Comparison of ENCODE assay signal across 18 cellular contexts in the genomic region with DNA sequence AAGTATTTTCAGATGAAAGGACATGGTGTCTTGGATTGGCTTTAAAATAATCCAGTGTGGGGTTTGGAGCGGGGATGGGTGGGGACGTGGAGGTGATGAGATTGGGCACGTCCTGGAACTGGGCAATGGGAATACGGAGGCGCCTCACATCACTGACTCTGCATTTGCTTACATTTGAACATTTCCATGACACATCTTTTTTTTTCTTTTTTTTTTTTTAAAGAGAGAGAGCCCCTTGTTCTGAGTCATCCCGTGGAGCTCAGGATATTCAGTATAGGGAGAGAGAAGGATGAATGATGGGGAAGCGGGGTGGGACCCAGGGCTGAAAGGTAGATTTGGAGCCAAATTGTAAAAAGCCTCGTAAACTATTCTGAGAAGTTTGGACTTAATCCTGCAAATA.
DNase-seq lines count a peak whose midpoint lies in the region; ATAC-seq, FAIRE-seq and TF ChIP-seq lines count a peak whose summit lies in the region.
"Had no signal": no experiment of that assay in that cellular context is flagged by ENCODE, and none has a peak within 500 bp of the region (broad histone marks: within the 10 kb centered on the region; RNA-seq: fewer than 3 reads in every experiment).

No MANE protein-coding gene starts in this region.

- H3K79me2 ChIP-seq in K562 (ENCODE audit: control insufficient read depth, insufficient read depth, low read length) = no peaks in the 10 kb centered on the region

- FAIRE-seq in K562 (lab: Jason Lieb, UNC) = no peak

- POLR2A ChIA-PET in K562 (lab: Yijun Ruan, JAX) = no interaction called here

- no peaks in the 10 kb centered on the region for H3K9me1 ChIP-seq in K562 (ENCODE audit: control insufficient read depth, insufficient read depth, low read length)

- CTCF ChIA-PET in K562 (lab: Yijun Ruan, JAX; ENCODE audit: low intra/inter-chr PET ratio) = no interaction called here

- no peak for TF ChIP-seq EP300 in K562 (IDR thresholded peaks at IDR 0.05; ENCODE audit: low read length)
- TF ChIP-seq EP300 in tibial nerve (IDR thresholded peaks at IDR 0.05) = no peak

- intact Hi-C loops in K562 (cut with micrococcal nuclease) = no loop called here
- intact Hi-C loops in lower lobe of right lung (cut with DNase I) = no loop called here

- TF ChIP-seq RAD21 in K562 (CRISPR knock-in tag; conservative IDR thresholded peaks at IDR 0.05 in 1 of 2, IDR thresholded peaks at IDR 0.05 in 1 of 2) = no peak

- no peak for TF ChIP-seq CTCF in K562 (IDR thresholded peaks at IDR 0.05 in 2 of 3, conservative IDR thresholded peaks at IDR 0.05 in 1 of 3; ENCODE audit: insufficient read depth in 2 of 3, low read depth in 1 of 3, low read length in 3 of 3)
- no peak for TF ChIP-seq CTCF in lower lobe of right lung (IDR thresholded peaks at IDR 0.05)
- no peak for TF ChIP-seq CTCF in tibial nerve (IDR thresholded peaks at IDR 0.05)

- no peaks in the 10 kb centered on the region for H3K36me3 ChIP-seq in K562 (ENCODE audit: control insufficient read depth, insufficient read depth, low read length)
- no peaks in the 10 kb centered on the region for H3K36me3 ChIP-seq in lower lobe of right lung
- H3K36me3 ChIP-seq in tibial nerve = no peaks in the 10 kb centered on the region
- H3K36me3 ChIP-seq: cardiac muscle cell had no signal

- H3K4me3 ChIP-seq in K562 = no peak overlapping the region
- no peak overlapping the region for H3K4me3 ChIP-seq in lower lobe of right lung
- H3K4me3 ChIP-seq in tibial nerve = no peak overlapping the region
- H3K4me3 ChIP-seq: cardiac muscle cell, GM23338 had no signal

- no peak overlapping the region for H3K27ac ChIP-seq in K562 (ENCODE audit: extremely low read depth, low read depth, low read length)
- H3K27ac ChIP-seq in lower lobe of right lung = peak overlapping the region; percentile 90
- H3K27ac ChIP-seq in tibial nerve = peak overlapping the region; percentile 75 to 93 (median 82)
- H3K27ac ChIP-seq: C4-2B, cardiac muscle cell had no signal

- no peak overlapping the region for H3K9ac ChIP-seq in K562 (ENCODE audit: insufficient read depth in 1 of 2, low read depth in 2 of 2, low read length in 2 of 2)

- peak; percentile 25 for DNase-seq in GM03348 (ENCODE audit: low spot score)
- no peak for DNase-seq in K562 (ENCODE audit: extremely low read depth in 1 of 4, low spot score in 3 of 4)
- no peak for DNase-seq in lower lobe of right lung
- no peak for DNase-seq in tibial nerve (ENCODE audit: low spot score in 2 of 2)
- no peak for DNase-seq in NCI-H510A treated with DMSO at 0.1 percent for 48 hours (lab: John Stamatoyannopoulos, UW)
- no peak for DNase-seq in T-helper 2 cell
- DNase-seq: activated naive CD4-positive, alpha-beta T cell treated with Interleukin-2 at 50 U/mL for 16 hours; GDM1; hippocampal formation; KBM-7; NCI-H1417 treated with DMSO at 0.1 percent for 48 hours; NCI-H526; T-helper 1 cell had no signal

- 82% methylated on average over 4 of the region's 8 CpGs for WGBS in K562 (ENCODE audit: insufficient coverage, low coverage, missing lambda C conversion rate)
- 53 to 63% methylated on average over 8 of the region's 8 CpGs for WGBS in tibial nerve, 2 donors

- H3K9me3 ChIP-seq in K562 (replicated peaks; ENCODE audit: control insufficient read depth, insufficient read depth, low read depth, low read length) (no peaks in the 10 kb centered on the region), lower lobe of right lung (peaks cover 7% of the 10 kb centered on the region), tibial nerve (peaks cover 0 to 10% (median 0%) of the 10 kb centered on the region in 4 donors)

- in situ Hi-C loops in K562 (cut with MboI) = no loop called here

- H2AFZ ChIP-seq in K562 (ENCODE audit: low read depth, low read length) = no peak overlapping the region
- H2AFZ ChIP-seq: GM23338 had no signal

- no TSS peak for BruUV-seq in K562 (replicated peaks; lab: Mats Ljungman, UMichigan)

- H3K4me2 ChIP-seq in K562 (ENCODE audit: insufficient read depth, low read length) = no peak overlapping the region
- H3K4me2 ChIP-seq: GM23338 had no signal

- no peaks in the 10 kb centered on the region for H4K20me1 ChIP-seq in K562 (replicated peaks; ENCODE audit: control insufficient read depth, insufficient read depth, low read length)

- TF ChIP-seq POLR2A in K562 (conservative IDR thresholded peaks at IDR 0.05) = no peak
- TF ChIP-seq POLR2A in tibial nerve (IDR thresholded peaks at IDR 0.05) = no peak

- H3K4me1 ChIP-seq in K562 (replicated peaks in 1 of 2; ENCODE audit: control insufficient read depth in 2 of 2, insufficient read depth in 2 of 2, low read length in 2 of 2) (peaks cover 6 to 9% of the 10 kb centered on the region in 2 experiments; a peak in 4 of 5 replicates), lower lobe of right lung (peaks cover 46% of the 10 kb centered on the region), tibial nerve (peaks cover 0 to 61% (median 36%) of the 10 kb centered on the region in 4 donors)

- ATAC-seq in K562 (no peak), lower lobe of right lung (peak in 1 of 2 donors; percentile 27), HG03354 (IDR thresholded peaks at IDR 0.05; ENCODE audit: poor library complexity, severe bottlenecking, unreplicated experiment) (no peak)
- ATAC-seq: activated CD4-positive, CD25-positive, alpha-beta regulatory T cell treated with anti-CD3 and anti-CD28 coated beads, Interleukin-2, amount 50 U/mL, for 24 hours; GM23338 had no signal

- H3K27me3 ChIP-seq in K562 (ENCODE audit: control insufficient read depth in 2 of 2, insufficient read depth in 2 of 2, low read length in 2 of 2) (no peaks in the 10 kb centered on the region), lower lobe of right lung (ENCODE audit: low read depth) (no peaks in the 10 kb centered on the region), tibial nerve (no peaks in the 10 kb centered on the region)
- H3K27me3 ChIP-seq: cardiac muscle cell had no signal

TF ChIP-seq in K562, 482 proteins besides CTCF, POLR2A, EP300 and RAD21 (continues in another document):
- TF ChIP-seq ZNF384 (IDR thresholded peaks at IDR 0.05; ENCODE audit: low read depth, low read length) (peak; percentile 74), HDAC1 (IDR thresholded peaks at IDR 0.05) (no peak), MIER1 (IDR thresholded peaks at IDR 0.05; ENCODE audit: low read depth) (no peak), GATAD2A (IDR thresholded peaks at IDR 0.05) (no peak), ZBTB40 (IDR thresholded peaks at IDR 0.05) (no peak), ZBTB40 (CRISPR knock-in tag; IDR thresholded peaks at IDR 0.05) (no peak)
